Comparison of ENCODE assay signal across 1 cellular context in the genomic region with DNA sequence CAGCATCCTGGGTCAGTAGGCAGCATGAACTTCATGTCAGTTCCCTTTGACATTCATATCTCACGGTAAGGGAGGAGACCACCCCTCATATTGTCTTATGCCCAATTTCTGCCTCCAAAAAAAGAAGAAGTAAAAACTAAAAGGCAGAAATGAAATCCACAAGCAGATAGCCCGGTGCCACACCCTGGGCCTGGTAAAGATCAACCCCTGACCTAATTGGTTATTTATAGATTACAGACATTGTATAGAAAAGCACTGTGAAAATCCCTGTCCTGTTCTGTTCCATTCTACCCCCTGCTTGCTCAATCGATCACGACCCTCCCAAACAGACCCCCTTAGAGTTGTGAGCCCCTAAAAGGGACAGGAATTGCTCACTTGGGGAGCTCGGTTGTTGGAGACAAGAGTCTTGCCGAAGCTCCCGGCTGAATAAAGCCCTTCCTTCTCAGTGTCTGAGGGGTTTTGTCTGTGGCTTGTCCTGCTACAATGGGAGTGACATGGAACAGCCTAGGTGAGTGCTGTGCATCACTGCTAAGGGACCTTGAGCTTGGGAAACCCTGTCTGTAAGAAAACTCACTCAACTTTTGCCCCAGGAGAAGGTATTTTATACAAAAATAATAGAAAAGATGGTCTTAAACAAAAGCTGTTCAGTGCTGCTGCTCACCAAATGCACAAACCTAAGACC.
A peak's percentile ranks its signal among the peaks of the same experiment; 100 is the strongest.
TF ChIP-seq lines count a peak whose summit lies in the region.

No MANE protein-coding gene starts in this region.

TF ChIP-seq in K562, 482 proteins besides CTCF, POLR2A, EP300 and RAD21:
- peak; percentile 15; the same call in 1 of the 2 replicates for TF ChIP-seq POLR2AphosphoS5 (IDR thresholded peaks at IDR 0.05; ENCODE audit: control insufficient read depth, insufficient read depth, low read depth, low read length)
- no peak for TF ChIP-seq EZH2 (IDR thresholded peaks at IDR 0.05; ENCODE audit: borderline replicate concordance, low read depth, low read length)
TF ChIP-seq in K562: peak in this region for 1.
